Comparison of ENCODE assay signal across 1 cellular context in the genomic region with DNA sequence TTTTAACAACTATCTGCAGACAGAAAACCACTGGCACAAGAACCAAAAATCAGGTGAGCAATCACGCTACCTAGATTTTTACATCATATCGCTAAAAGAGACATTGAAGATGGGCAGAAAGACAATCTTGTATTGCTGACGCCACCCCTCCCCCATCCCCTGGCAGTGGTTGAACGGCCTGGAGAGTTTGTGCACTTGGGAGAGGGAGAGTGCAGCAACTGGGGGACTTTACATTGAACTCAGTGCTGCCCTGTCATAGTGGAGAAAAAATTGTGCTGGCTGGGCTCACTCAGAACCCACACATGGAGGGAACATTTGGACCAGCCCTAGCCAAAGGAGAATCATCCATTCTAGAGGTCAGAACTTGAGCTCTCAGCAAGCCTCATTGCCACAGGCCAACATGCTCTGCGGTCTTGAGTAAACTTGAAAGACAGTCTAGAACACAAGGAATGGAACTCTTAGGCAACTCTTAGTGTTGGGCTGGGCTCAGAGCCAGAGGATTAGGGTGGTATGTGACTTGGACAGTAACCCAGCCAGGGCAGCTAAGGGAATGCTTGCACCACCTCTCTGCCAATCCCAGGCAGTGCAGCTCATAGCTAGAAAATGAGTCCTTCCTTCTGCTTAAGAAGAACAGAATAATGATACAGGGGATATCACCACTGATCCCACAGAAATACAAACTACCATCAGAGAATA.
TF ChIP-seq lines count a peak whose summit lies in the region.

No MANE protein-coding gene starts in this region.

TF ChIP-seq in GM23338, 12 proteins besides CTCF, POLR2A, EP300 and RAD21 (continued from another document):
- TF ChIP-seq, protein P1, sequence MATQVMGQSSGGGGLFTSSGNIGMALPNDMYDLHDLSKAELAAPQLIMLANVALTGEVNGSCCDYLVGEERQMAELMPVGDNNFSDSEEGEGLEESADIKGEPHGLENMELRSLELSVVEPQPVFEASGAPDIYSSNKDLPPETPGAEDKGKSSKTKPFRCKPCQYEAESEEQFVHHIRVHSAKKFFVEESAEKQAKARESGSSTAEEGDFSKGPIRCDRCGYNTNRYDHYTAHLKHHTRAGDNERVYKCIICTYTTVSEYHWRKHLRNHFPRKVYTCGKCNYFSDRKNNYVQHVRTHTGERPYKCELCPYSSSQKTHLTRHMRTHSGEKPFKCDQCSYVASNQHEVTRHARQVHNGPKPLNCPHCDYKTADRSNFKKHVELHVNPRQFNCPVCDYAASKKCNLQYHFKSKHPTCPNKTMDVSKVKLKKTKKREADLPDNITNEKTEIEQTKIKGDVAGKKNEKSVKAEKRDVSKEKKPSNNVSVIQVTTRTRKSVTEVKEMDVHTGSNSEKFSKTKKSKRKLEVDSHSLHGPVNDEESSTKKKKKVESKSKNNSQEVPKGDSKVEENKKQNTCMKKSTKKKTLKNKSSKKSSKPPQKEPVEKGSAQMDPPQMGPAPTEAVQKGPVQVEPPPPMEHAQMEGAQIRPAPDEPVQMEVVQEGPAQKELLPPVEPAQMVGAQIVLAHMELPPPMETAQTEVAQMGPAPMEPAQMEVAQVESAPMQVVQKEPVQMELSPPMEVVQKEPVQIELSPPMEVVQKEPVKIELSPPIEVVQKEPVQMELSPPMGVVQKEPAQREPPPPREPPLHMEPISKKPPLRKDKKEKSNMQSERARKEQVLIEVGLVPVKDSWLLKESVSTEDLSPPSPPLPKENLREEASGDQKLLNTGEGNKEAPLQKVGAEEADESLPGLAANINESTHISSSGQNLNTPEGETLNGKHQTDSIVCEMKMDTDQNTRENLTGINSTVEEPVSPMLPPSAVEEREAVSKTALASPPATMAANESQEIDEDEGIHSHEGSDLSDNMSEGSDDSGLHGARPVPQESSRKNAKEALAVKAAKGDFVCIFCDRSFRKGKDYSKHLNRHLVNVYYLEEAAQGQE (IDR thresholded peaks at IDR 0.05; ENCODE audit: unreplicated experiment): no peak
- TF ChIP-seq ZNF114 (CRISPR knock-in tag; IDR thresholded peaks at IDR 0.05) (no peak), ZNF331 (CRISPR knock-in tag; IDR thresholded peaks at IDR 0.05; ENCODE audit: low read depth) (no peak)
